In the genomic region with DNA sequence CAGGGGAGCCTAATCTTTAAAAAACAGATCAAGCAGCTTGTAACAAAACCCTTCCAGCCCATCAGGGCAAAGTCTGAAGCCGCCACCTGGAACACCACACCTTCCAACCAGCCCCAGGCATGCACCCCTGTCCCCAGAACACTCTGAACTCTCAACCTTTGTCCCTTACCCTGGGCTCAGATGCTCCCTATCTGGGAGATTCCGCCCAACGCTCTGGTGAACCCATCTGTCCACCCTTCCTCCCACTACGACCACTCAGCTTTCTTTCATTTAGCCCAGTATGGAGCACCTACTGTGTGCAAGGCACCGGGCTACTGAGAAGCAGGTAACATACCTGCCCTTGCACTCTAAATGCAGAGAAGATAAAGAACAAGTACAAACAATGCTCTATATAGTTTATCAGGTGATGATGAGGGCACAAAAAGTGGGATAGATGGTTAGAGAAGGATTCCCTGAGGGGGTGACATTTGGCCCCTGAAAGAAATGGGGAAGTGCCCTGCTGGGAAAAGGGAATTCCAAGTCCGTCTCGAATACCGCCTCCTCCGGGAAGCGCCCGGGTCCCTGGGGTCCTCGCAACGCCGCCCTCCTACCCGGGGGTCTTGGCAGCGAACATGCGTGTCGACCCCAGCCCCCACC, we compare ENCODE assay signal across 8 cellular contexts. TPM values are rescaled to one million over a fixed set of nuclear protein-coding genes. Genes with fewer than 3 reads are reported as not detected.
A peak's percentile ranks its signal among the peaks of the same experiment; 100 is the strongest.
DNase-seq lines count a peak whose midpoint lies in the region; ATAC-seq and TF ChIP-seq lines count a peak whose summit lies in the region.

No MANE protein-coding gene starts in this region.

- TF ChIP-seq CTCF in GM12864 (IDR thresholded peaks at IDR 0.05; ENCODE audit: low read depth, low read length, missing control alignments) = no peak
- no peak for TF ChIP-seq CTCF in OCI-LY7 (conservative IDR thresholded peaks at IDR 0.05; ENCODE audit: low read length)
- TF ChIP-seq CTCF in esophagus squamous epithelium (IDR thresholded peaks at IDR 0.05) = no peak
- TF ChIP-seq CTCF in progenitor cell of endocrine pancreas (IDR thresholded peaks at IDR 0.05; ENCODE audit: unreplicated experiment) = no peak

- no peaks in the 10 kb centered on the region for H4K20me1 ChIP-seq in OCI-LY7 (ENCODE audit: insufficient read depth, low read length)

- H3K27ac Mint-ChIP-seq in progenitor cell of endocrine pancreas = peak overlapping the region; percentile 63

- H3K27ac ChIP-seq in OCI-LY7 (ENCODE audit: low read depth, low read length, poor library complexity, severe bottlenecking) (no peak overlapping the region), esophagus squamous epithelium (peak overlapping the region; percentile 9 to 73 (median 60))

- ATAC-seq in GM18907 (IDR thresholded peaks at IDR 0.05; ENCODE audit: unreplicated experiment) = no peak

- peaks cover 10% of the 10 kb centered on the region for H3K4me1 Mint-ChIP-seq in progenitor cell of endocrine pancreas (ENCODE audit: low read depth)

- 8 to 14% methylated on average over 7 to 18 of the region's 18 CpGs for WGBS in esophagus squamous epithelium, 2 donors

- CTCF ChIA-PET in OCI-LY7 (lab: Charles Lee; ENCODE audit: unreplicated experiment) = no interaction called here

- no peaks in the 10 kb centered on the region for H3K36me3 Mint-ChIP-seq in progenitor cell of endocrine pancreas (ENCODE audit: insufficient read depth)

- peaks cover 13% of the 10 kb centered on the region for H3K27me3 Mint-ChIP-seq in progenitor cell of endocrine pancreas

- H3K9me2 ChIP-seq in OCI-LY7 (ENCODE audit: insufficient read depth, low read length) = no peaks in the 10 kb centered on the region

- no peaks in the 10 kb centered on the region for H3K9me3 Mint-ChIP-seq in progenitor cell of endocrine pancreas (ENCODE audit: low read depth)

- no peaks in the 10 kb centered on the region for H3K79me2 ChIP-seq in OCI-LY7 (ENCODE audit: insufficient read depth, low read depth, low read length)

- H3K4me3 Mint-ChIP-seq in progenitor cell of endocrine pancreas (ENCODE audit: low read depth) = peak overlapping the region; percentile 88

- DNase-seq in GM12864 (ENCODE audit: low read depth) = no peak
- no peak for DNase-seq in OCI-LY7 (ENCODE audit: low spot score)
- no peak for DNase-seq in esophagus squamous epithelium (lab: John Stamatoyannopoulos, UW)
- DNase-seq in progenitor cell of endocrine pancreas (ENCODE audit: low spot score, unreplicated experiment) = no peak
- no peak for DNase-seq in NCI-H1930 (lab: John Stamatoyannopoulos, UW)
- DNase-seq in posterior cingulate gyrus = no peak
- no peak for DNase-seq in DMS153 (lab: John Stamatoyannopoulos, UW)

- H3K4me3 ChIP-seq in GM12864 (ENCODE audit: low read depth, low read length) (peak overlapping the region; percentile 93), OCI-LY7 (ENCODE audit: low read depth, low read length, poor library complexity, severe bottlenecking) (peak overlapping the region; percentile 81), esophagus squamous epithelium (peak overlapping the region; percentile 58 to 97 (median 78))

- H3K4me1 ChIP-seq in OCI-LY7 (ENCODE audit: insufficient read depth, low read length, poor library complexity, severe bottlenecking) = peaks cover 15% of the 10 kb centered on the region
- H3K4me1 ChIP-seq in esophagus squamous epithelium = peaks cover 7 to 42% (median 14%) of the 10 kb centered on the region in 3 donors

- POLR2A ChIA-PET in OCI-LY7 (lab: Charles Lee) = interaction anchor here (0.6 kb wide), 1 partner anchor 628 kb away, joined by 3 read pairs; no protein-coding TSS in a partner anchor

- intact Hi-C loops in OCI-LY7 (cut with micrococcal nuclease; ENCODE audit: unreplicated experiment) = no loop called here
- intact Hi-C loops in esophagus squamous epithelium (cut with DNase I) = no loop called here
- intact Hi-C loops in posterior cingulate gyrus (cut with DNase I) = loop anchor here (10.0 kb wide), 1 partner anchor 346 kb away; no protein-coding TSS in a partner anchor

- no peaks in the 10 kb centered on the region for H3K27me3 ChIP-seq in esophagus squamous epithelium

- no peak for TF ChIP-seq POLR2A in esophagus squamous epithelium (IDR thresholded peaks at IDR 0.05)

- H3K36me3 ChIP-seq in OCI-LY7 (ENCODE audit: insufficient read depth, low read length) (no peaks in the 10 kb centered on the region), esophagus squamous epithelium (no peaks in the 10 kb centered on the region)

- peak overlapping the region; percentile 42; the same call in 1 of the 2 replicates for H2AFZ ChIP-seq in OCI-LY7 (ENCODE audit: low read length)

- H3K9me3 ChIP-seq in OCI-LY7 (ENCODE audit: low read length) (no peaks in the 10 kb centered on the region), esophagus squamous epithelium (no peaks in the 10 kb centered on the region)

- BruUV-seq in OCI-LY7 (replicated peaks; lab: Mats Ljungman, UMichigan) = TSS peak; percentile 69

- H3K4me2 ChIP-seq in OCI-LY7 (ENCODE audit: low read length) = peak overlapping the region; percentile 84

RNA-seq across cellular contexts. Expression of a gene that starts 0.6 kb away (rescaled TPM):
- total RNA-seq in OCI-LY7 (2014; rRNA removed; shearing (Covaris generic)) = 23.5 and 24.4 TPM in 2 replicates
- total RNA-seq in OCI-LY7 (2022) = 29.7 and 30.5 TPM in 2 replicates
- 10 to 100 TPM; 40.1 to 61.4 (median 53.4) TPM for total RNA-seq in esophagus squamous epithelium
- total RNA-seq in progenitor cell of endocrine pancreas = 39.2 and 43.7 TPM in 2 replicates
